13 cellular contexts compared by ENCODE assay signal in the genomic region with DNA sequence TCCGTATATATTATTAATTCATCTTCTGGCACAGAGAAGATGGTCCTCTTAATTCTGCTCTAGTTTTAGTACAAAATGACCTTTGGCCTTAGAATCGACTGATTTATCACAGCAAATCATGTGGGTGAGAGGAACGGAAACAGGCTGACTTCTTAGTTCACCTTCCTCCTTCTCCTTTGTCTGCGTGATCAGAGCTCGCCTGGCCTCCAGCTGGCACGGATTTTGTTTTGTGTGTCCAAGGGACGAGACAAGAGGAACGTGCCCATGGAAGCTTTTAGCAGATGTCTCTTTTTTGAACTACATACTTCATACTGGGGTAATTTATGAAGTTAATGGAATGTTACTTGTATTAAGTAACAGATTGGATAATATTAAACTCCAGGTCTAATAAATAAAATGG.
A peak's percentile ranks its signal among the peaks of the same experiment; 100 is the strongest.
DNase-seq lines count a peak whose midpoint lies in the region; ATAC-seq, FAIRE-seq and TF ChIP-seq lines count a peak whose summit lies in the region.
"Had no signal": no experiment of that assay in that cellular context is flagged by ENCODE, and none has a peak within 500 bp of the region (broad histone marks: within the 10 kb centered on the region; RNA-seq: fewer than 3 reads in every experiment).

No MANE protein-coding gene starts in this region.

- no peaks in the 10 kb centered on the region for H3K79me2 ChIP-seq in PC-9 (ENCODE audit: low read depth)

- no peak overlapping the region for H2AFZ ChIP-seq in PC-9

- H3K4me3 ChIP-seq in BJ (ENCODE audit: low read depth, low read length) (no peak overlapping the region), adrenal gland (no peak overlapping the region), pancreas (no peak overlapping the region), PC-9 (no peak overlapping the region)
- H3K4me3 ChIP-seq: GM12878 had no signal

- no peak for TF ChIP-seq POLR2A in adrenal gland (IDR thresholded peaks at IDR 0.05)

- H3K36me3 ChIP-seq in BJ (ENCODE audit: control insufficient read depth, insufficient read depth, low read length), result peaks cover 9% of the 10 kb centered on the region
- no peaks in the 10 kb centered on the region for H3K36me3 ChIP-seq in adrenal gland (replicated peaks in 1 of 2)
- H3K36me3 ChIP-seq in pancreas, result no peaks in the 10 kb centered on the region
- no peaks in the 10 kb centered on the region for H3K36me3 ChIP-seq in PC-9 (ENCODE audit: low read depth)

- no peaks in the 10 kb centered on the region for H3K9me3 ChIP-seq in adrenal gland (replicated peaks in 1 of 3)
- no peaks in the 10 kb centered on the region for H3K9me3 ChIP-seq in pancreas
- H3K9me3 ChIP-seq in PC-9 (ENCODE audit: insufficient read depth, low read depth), result no peaks in the 10 kb centered on the region

- FAIRE-seq in islet of Langerhans (lab: Jason Lieb, UNC), result peak; percentile 17
- FAIRE-seq in pancreas (lab: Jason Lieb, UNC), result no peak
- FAIRE-seq: endometrium, GM12878 had no signal

- H3K27ac ChIP-seq in adrenal gland (peak overlapping the region in 2 of 5 donors; percentile 50 to 68), pancreas (peak overlapping the region in 1 of 4 donors; percentile 21), PC-9 (no peak overlapping the region)

- H4K20me1 ChIP-seq in PC-9 (ENCODE audit: insufficient read depth), result no peaks in the 10 kb centered on the region

- POLR2A ChIA-PET in BJ (lab: Charles Lee) (no interaction called here), PC-9 (lab: Charles Lee; ENCODE audit: unreplicated experiment) (no interaction called here)

- no peaks in the 10 kb centered on the region for H3F3A ChIP-seq in PC-9 (ENCODE audit: insufficient read depth, low read depth)

- no TSS peak for BruUV-seq in PC-9 (replicated peaks; lab: Mats Ljungman, UMichigan)

- H3K4me1 ChIP-seq in adrenal gland (replicated peaks in 1 of 2) (peaks cover 4 to 33% of the 10 kb centered on the region in 2 donors), pancreas (no peaks in the 10 kb centered on the region), PC-9 (replicated peaks; ENCODE audit: insufficient read depth) (no peaks in the 10 kb centered on the region)

- DNase-seq in BJ (ENCODE audit: low read depth) (peak; percentile 35), adrenal gland (peak; percentile 47 to 77 (median 59)), pancreas (peak in 2 of 6 donors; percentile 15 to 42), ACHN (no peak), PC-9 (no peak), iPS-NIHi11 (ENCODE audit: low spot score) (no peak)
- DNase-seq in activated CD4-positive, CD25-positive, alpha-beta regulatory T cell treated with anti-CD3 and anti-CD28 coated beads, Interleukin-2, amount 50 U/mL, for 72 hours, result no peak
- DNase-seq: DMS79, natural killer cell, NCI-H2171 treated with DMSO at 0.1 percent for 48 hours had no signal

- 18 to 30% (median 23%) methylated on average over 8 of the region's 8 CpGs for WGBS in adrenal gland, 4 donors
- 11 to 16% methylated on average over 8 of the region's 8 CpGs for WGBS in pancreas, 2 donors

- intact Hi-C loops in adrenal gland (cut with DNase I), result no loop called here
- intact Hi-C loops in pancreas (cut with DNase I), result no loop called here
- intact Hi-C loops in PC-9 (cut with micrococcal nuclease; ENCODE audit: unreplicated experiment), result loop anchor here (5.0 kb wide), 1 partner anchor 39 kb away; no protein-coding TSS in a partner anchor

- ATAC-seq in pancreas, result peak in 3 of 4 donors; percentile 37 to 83 (median 75)
- ATAC-seq: GM12878, natural killer cell had no signal

- H3K4me2 ChIP-seq in PC-9, result no peak overlapping the region

- no peaks in the 10 kb centered on the region for H3K9me2 ChIP-seq in PC-9 (ENCODE audit: insufficient read depth)

- in situ Hi-C loops in ACHN (cut with HindIII; ENCODE audit: low pct_ligation_motif_present, low pct_unique_long_range_greater_than_20kb, low sequenced_read_pairs), result no loop called here

- H3K27me3 ChIP-seq in BJ (ENCODE audit: control insufficient read depth, insufficient read depth, low read length) (no peaks in the 10 kb centered on the region), adrenal gland (no peaks in the 10 kb centered on the region), pancreas (no peaks in the 10 kb centered on the region), PC-9 (ENCODE audit: insufficient read depth, low read depth) (no peaks in the 10 kb centered on the region)

- CTCF ChIA-PET in BJ (lab: Yijun Ruan, JAX), result interaction anchor here (0.7 kb wide), 1 partner anchor 10 kb away, joined by 3 read pairs; no protein-coding TSS in a partner anchor
- CTCF ChIA-PET in PC-9 (lab: Charles Lee), result no interaction called here

- TF ChIP-seq CTCF in BJ (IDR thresholded peaks at IDR 0.05; ENCODE audit: insufficient read depth, low read depth, low read length), result no peak
- no peak for TF ChIP-seq CTCF in adrenal gland (IDR thresholded peaks at IDR 0.05)
- no peak for TF ChIP-seq CTCF in pancreas (IDR thresholded peaks at IDR 0.05)
- no peak for TF ChIP-seq CTCF in PC-9 (conservative IDR thresholded peaks at IDR 0.05)

Comparison
In these comparisons a context has a peak if more than half of its experiments do, and no peak if none do; other contexts are left out.
1. DNase-seq: peak in BJ (single experiment) and adrenal gland (7 of 7); none in ACHN (single experiment), PC-9 (0 of 2), iPS-NIHi11 (single experiment) and activated CD4-positive, CD25-positive, alpha-beta regulatory T cell treated with anti-CD3 and anti-CD28 coated beads, Interleukin-2, amount 50 U/mL, for 72 hours (single experiment).